8 cellular contexts compared by ENCODE assay signal in genomic region chr19:41531438-41532311, GRCh38. TPM values are rescaled to one million over a fixed set of nuclear protein-coding genes. Genes with fewer than 3 reads are reported as not detected.
DNase-seq lines count a peak whose midpoint lies in the region; ATAC-seq, FAIRE-seq and TF ChIP-seq lines count a peak whose summit lies in the region.

No MANE protein-coding gene starts in this region.

- H3K4me3 Mint-ChIP-seq in activated CD8-positive, alpha-beta T cell treated with anti-CD3 and anti-CD28 coated beads, Interleukin-2, amount 10 ng/mL, durations not matched to agents 7 days and 5 days, result peak overlapping the region; percentile 73

- H3K4me1 ChIP-seq in endothelial cell of umbilical vein (ENCODE audit: control insufficient read depth, extremely low read depth, insufficient read depth, low read length) (peaks cover 31% of the 10 kb centered on the region), pancreas (peaks cover 0 to 6% (median 5%) of the 10 kb centered on the region in 3 donors), transverse colon (peaks cover 0 to 27% (median 2%) of the 10 kb centered on the region in 4 donors)

- 22 to 23% methylated on average over 13 of the region's 13 CpGs for WGBS in pancreas, 2 donors
- 20 to 25% methylated on average over 9 to 13 of the region's 13 CpGs for WGBS in transverse colon (ENCODE audit: low coverage in 1 of 2), 2 donors

- TF ChIP-seq POLR2A in endothelial cell of umbilical vein (IDR thresholded peaks at IDR 0.05; ENCODE audit: low read depth, low read length) (peak; percentile 85), transverse colon (IDR thresholded peaks at IDR 0.05) (peak; percentile 80)

- intact Hi-C loops in endothelial cell of umbilical vein (cut with micrococcal nuclease) (loop anchor here (1.0 kb wide), 4 partner anchors 18 to 208 kb away; no protein-coding TSS in a partner anchor), pancreas (cut with DNase I) (no loop called here), transverse colon (cut with DNase I; ENCODE audit: low total_unique reads) (loop anchor here (2.0 kb wide), 1 partner anchor 57 kb away; no protein-coding TSS in a partner anchor)

- peaks cover 26% of the 10 kb centered on the region for H3K27me3 Mint-ChIP-seq in activated CD8-positive, alpha-beta T cell treated with anti-CD3 and anti-CD28 coated beads, Interleukin-2, amount 10 ng/mL, durations not matched to agents 7 days and 5 days (ENCODE audit: low read depth)

- peaks cover 69% of the 10 kb centered on the region for H3K4me1 Mint-ChIP-seq in activated CD8-positive, alpha-beta T cell treated with anti-CD3 and anti-CD28 coated beads, Interleukin-2, amount 10 ng/mL, durations not matched to agents 7 days and 5 days (ENCODE audit: low read depth)

- peaks cover 25% of the 10 kb centered on the region for H3K36me3 Mint-ChIP-seq in activated CD8-positive, alpha-beta T cell treated with anti-CD3 and anti-CD28 coated beads, Interleukin-2, amount 10 ng/mL, durations not matched to agents 7 days and 5 days (ENCODE audit: low read depth)

- no peaks in the 10 kb centered on the region for H3K9me1 ChIP-seq in endothelial cell of umbilical vein (replicated peaks; ENCODE audit: control insufficient read depth, extremely low read depth, insufficient read depth, low read length)

- H3K27ac Mint-ChIP-seq in activated CD8-positive, alpha-beta T cell treated with anti-CD3 and anti-CD28 coated beads, Interleukin-2, amount 10 ng/mL, durations not matched to agents 7 days and 5 days, result peak overlapping the region; percentile 80

- no peak overlapping the region for H2AFZ ChIP-seq in endothelial cell of umbilical vein (ENCODE audit: low read depth, low read length)

- H3K9me3 ChIP-seq in MG63 (peaks cover 3% of the 10 kb centered on the region; the same call in 1 of the 2 replicates), endothelial cell of umbilical vein (replicated peaks; ENCODE audit: control insufficient read depth, insufficient read depth, low read length) (peaks cover 6% of the 10 kb centered on the region), pancreas (no peaks in the 10 kb centered on the region), transverse colon (no peaks in the 10 kb centered on the region)

- H3K27ac ChIP-seq in endothelial cell of umbilical vein (ENCODE audit: insufficient read depth, low read depth, low read length) (peak overlapping the region; percentile 85), pancreas (peak overlapping the region in 2 of 4 donors; percentile 47 to 70), transverse colon (peak overlapping the region; percentile 51 to 74 (median 61))

- TF ChIP-seq CTCF in endothelial cell of umbilical vein (IDR thresholded peaks at IDR 0.05; ENCODE audit: extremely low read depth in 1 of 2, insufficient read depth in 1 of 2, low read depth in 1 of 2, low read length in 2 of 2) (no peak), pancreas (IDR thresholded peaks at IDR 0.05) (no peak), transverse colon (IDR thresholded peaks at IDR 0.05) (no peak)

- no peaks in the 10 kb centered on the region for H4K20me1 ChIP-seq in endothelial cell of umbilical vein (replicated peaks; ENCODE audit: control insufficient read depth, extremely low read depth, insufficient read depth, low read length)

- H3K27me3 ChIP-seq in MG63, result peaks cover 54% of the 10 kb centered on the region
- H3K27me3 ChIP-seq in endothelial cell of umbilical vein (ENCODE audit: control insufficient read depth in 2 of 2, insufficient read depth in 2 of 2, low read length in 2 of 2), result peaks cover 17 to 24% of the 10 kb centered on the region in 2 experiments
- H3K27me3 ChIP-seq in pancreas, result peaks cover 0 to 18% (median 0%) of the 10 kb centered on the region in 4 donors
- H3K27me3 ChIP-seq in transverse colon, result peaks cover 31% of the 10 kb centered on the region

- BruUV-seq in endothelial cell of umbilical vein (replicated peaks; lab: Mats Ljungman, UMichigan), result TSS peak; percentile 24

- H3K36me3 ChIP-seq in MG63 (no peaks in the 10 kb centered on the region), endothelial cell of umbilical vein (ENCODE audit: control insufficient read depth in 2 of 2, extremely low read depth in 1 of 2, insufficient read depth in 2 of 2, low read length in 2 of 2) (no peaks in the 10 kb centered on the region), pancreas (no peaks in the 10 kb centered on the region), transverse colon (no peaks in the 10 kb centered on the region)

- H3K9ac ChIP-seq in endothelial cell of umbilical vein (replicated peaks; ENCODE audit: extremely low read depth, insufficient read depth, low read length), result peak overlapping the region; percentile 20

- DNase-seq in MG63 (peak; percentile 58), endothelial cell of umbilical vein (ENCODE audit: low read depth, low spot score) (peak; percentile 98), pancreas (peak in 4 of 6 donors; percentile 43 to 52 (median 50)), transverse colon (peak; percentile 74), amniotic stem cell (lab: John Stamatoyannopoulos, UW) (no peak), retina (no peak)
- peak; percentile 88 for DNase-seq in activated CD8-positive, alpha-beta T cell treated with anti-CD3 and anti-CD28 coated beads, Interleukin-2, amount 10 ng/mL, durations not matched to agents 7 days and 5 days

- no peak overlapping the region for H3K4me3 ChIP-seq in MG63
- H3K4me3 ChIP-seq in endothelial cell of umbilical vein (replicated peaks in 1 of 3; ENCODE audit: insufficient read depth in 1 of 3, low read depth in 1 of 3, low read length in 3 of 3), result no peak overlapping the region
- peak overlapping the region in 2 of 4 donors; percentile 2 to 6 for H3K4me3 ChIP-seq in pancreas
- H3K4me3 ChIP-seq in transverse colon, result peak overlapping the region in 1 of 4 donors; percentile 19

- H3K79me2 ChIP-seq in endothelial cell of umbilical vein (ENCODE audit: control insufficient read depth, insufficient read depth, low read length), result no peaks in the 10 kb centered on the region

- CTCF ChIA-PET in activated CD8-positive, alpha-beta T cell treated with anti-CD3 and anti-CD28 coated beads, Interleukin-2, amount 10 ng/mL, durations not matched to agents 7 days and 5 days (lab: Charles Lee), result interaction anchor here (0.8 to 13.1 kb wide), 17 partner anchors 8 to 100 kb away, joined by 3 to 111 read pairs (median 5); partner anchors contain the start of gene CEACAM21
- CTCF ChIA-PET in endothelial cell of umbilical vein (lab: Charles Lee), result interaction anchor here (0.6 to 3.2 kb wide), 10 partner anchors 11 to 718 kb away, joined by 3 to 40 read pairs (median 6); partner anchors contain the start of gene DMAC2

- ATAC-seq in GM18867 (IDR thresholded peaks at IDR 0.05; ENCODE audit: unreplicated experiment) (peak; percentile 49), pancreas (peak; percentile 80 to 89 (median 88))
- peak; percentile 75 for ATAC-seq in activated CD8-positive, alpha-beta T cell treated with anti-CD3 and anti-CD28 coated beads, Interleukin-2, amount 10 ng/mL, durations not matched to agents 7 days and 5 days

- TF ChIP-seq EP300 in transverse colon (IDR thresholded peaks at IDR 0.05; ENCODE audit: low read depth), result no peak

- H3K4me2 ChIP-seq in endothelial cell of umbilical vein (ENCODE audit: insufficient read depth, low read length), result peak overlapping the region; percentile 29

- POLR2A ChIA-PET in activated CD8-positive, alpha-beta T cell treated with anti-CD3 and anti-CD28 coated beads, Interleukin-2, amount 10 ng/mL, durations not matched to agents 7 days and 5 days (lab: Charles Lee), result interaction anchor here (0.9 to 1.6 kb wide), 5 partner anchors 14 to 83 kb away, joined by 3 to 9 read pairs (median 7); no protein-coding TSS in a partner anchor
- POLR2A ChIA-PET in endothelial cell of umbilical vein (lab: Charles Lee), result interaction anchor here (0.5 to 3.3 kb wide), 8 partner anchors 17 to 770 kb away, joined by 3 to 38 read pairs (median 5); partner anchors contain the start of gene DMAC2

- FAIRE-seq in endothelial cell of umbilical vein (lab: Jason Lieb, UNC) (peak; percentile 92), pancreas (lab: Jason Lieb, UNC) (peak; percentile 20)

- in situ Hi-C loops in transverse colon (cut with MboI; ENCODE audit: low pct_ligation_motif_present in 1 of 4, low pct_unique_long_range_greater_than_20kb in 1 of 4, low sequenced_read_pairs in 3 of 4), result no loop called here

- dilution Hi-C loops in endothelial cell of umbilical vein (cut with MboI; ENCODE audit: extremely low pct_ligation_motif_present, low sequenced_read_pairs), result no loop called here

- peaks cover 14% of the 10 kb centered on the region for H3K9me3 Mint-ChIP-seq in activated CD8-positive, alpha-beta T cell treated with anti-CD3 and anti-CD28 coated beads, Interleukin-2, amount 10 ng/mL, durations not matched to agents 7 days and 5 days (ENCODE audit: insufficient read depth)

TF ChIP-seq in endothelial cell of umbilical vein, 7 proteins besides CTCF, POLR2A, EP300 and RAD21 (continues in another document):
- TF ChIP-seq POLR2AphosphoS5 (IDR thresholded peaks at IDR 0.05; ENCODE audit: insufficient read depth, low read depth, low read length) (peak; percentile 88), MYC (IDR thresholded peaks at IDR 0.05; ENCODE audit: low read depth, low read length) (no peak), EZH2 (IDR thresholded peaks at IDR 0.05; ENCODE audit: borderline replicate concordance, low read depth, low read length, severe bottlenecking) (no peak), FOS (IDR thresholded peaks at IDR 0.05; ENCODE audit: borderline replicate concordance, insufficient read depth, low read length) (peak; percentile 37), MAX (IDR thresholded peaks at IDR 0.05; ENCODE audit: insufficient read depth, insufficient read length) (no peak)

RNA-seq across cellular contexts. Expression of gene CEACAM21, which starts 44.3 kb away (rescaled TPM):
- not detected in 2 replicates for total RNA-seq in MG63 (2014; rRNA removed; shearing (Covaris generic); ENCODE audit: low replicate concordance)
- total RNA-seq in activated CD8-positive, alpha-beta T cell treated with anti-CD3 and anti-CD28 coated beads, Interleukin-2, amount 10 ng/mL, durations not matched to agents 7 days and 5 days, result 10 to 100 TPM; 41.8 to 49.4 TPM
- total RNA-seq in endothelial cell of umbilical vein (1.7 and 2.7 TPM in 2 replicates), pancreas (1 to 10 TPM in 1 of 6 donors, under 1 TPM in 3, not detected in 2; 0.09 to 1.2 (median 0.53) TPM), transverse colon (1 to 10 TPM in 1 of 4 donors, under 1 TPM in 2, not detected in 1; 0.41 to 1.1 (median 0.95) TPM)
- polyA plus RNA-seq in endothelial cell of umbilical vein (0.81 and 1.3 TPM in 2 replicates), pancreas (1 to 10 TPM in 1 of 2 donors, under 1 TPM in 1; 0.23 to 1.2 TPM)
- polyA plus RNA-seq in endothelial cell of umbilical vein (2011; cell fraction: cytosol; rRNA removed), result 1.1 and 1.4 TPM in 2 replicates
- 2.5 and 3.1 TPM in 2 replicates for polyA plus RNA-seq in endothelial cell of umbilical vein (2011; cell fraction: nucleus; rRNA removed)
- polyA plus RNA-seq in endothelial cell of umbilical vein (2012), result 2.5 TPM in 2 replicates
- 1.0 and 2.7 TPM in 2 replicates for polyA minus RNA-seq in endothelial cell of umbilical vein
- polyA minus RNA-seq in endothelial cell of umbilical vein (2011; cell fraction: cytosol; rRNA and poly(A)+ RNA removed), result not detected
- polyA minus RNA-seq in endothelial cell of umbilical vein (2011; cell fraction: nucleus; rRNA and poly(A)+ RNA removed), result 0.38 and 1.5 TPM in 2 replicates

Comparison
In these comparisons a context has a peak if more than half of its experiments do, and no peak if none do; other contexts are left out.
1. DNase-seq: peak in MG63 (single experiment), activated CD8-positive, alpha-beta T cell treated with anti-CD3 and anti-CD28 coated beads, Interleukin-2, amount 10 ng/mL, durations not matched to agents 7 days and 5 days (single experiment), endothelial cell of umbilical vein (single experiment), pancreas (4 of 6) and transverse colon (single experiment); none in amniotic stem cell (single experiment) and retina (single experiment).
2. RNA of gene CEACAM21, which starts 44.3 kb away (total RNA-seq): 41.8 to 49.4 TPM in activated CD8-positive, alpha-beta T cell treated with anti-CD3 and anti-CD28 coated beads, Interleukin-2, amount 10 ng/mL, durations not matched to agents 7 days and 5 days; 1.7 to 2.7 TPM in endothelial cell of umbilical vein, 0.41 to 1.1 TPM in transverse colon, 0.09 to 1.2 TPM in pancreas and not detected in MG63; every median in the first group is over 10 times any median in the second.
3. intact Hi-C loops: an anchor here in endothelial cell of umbilical vein (1.0 kb wide) and transverse colon (2.0 kb wide); none called in pancreas.
4. Peak in every context shown above with its lines, with median percentiles within 50 percentile points of each other: ATAC-seq.